Comparison of ENCODE assay signal across 27 cellular contexts in the genomic region with DNA sequence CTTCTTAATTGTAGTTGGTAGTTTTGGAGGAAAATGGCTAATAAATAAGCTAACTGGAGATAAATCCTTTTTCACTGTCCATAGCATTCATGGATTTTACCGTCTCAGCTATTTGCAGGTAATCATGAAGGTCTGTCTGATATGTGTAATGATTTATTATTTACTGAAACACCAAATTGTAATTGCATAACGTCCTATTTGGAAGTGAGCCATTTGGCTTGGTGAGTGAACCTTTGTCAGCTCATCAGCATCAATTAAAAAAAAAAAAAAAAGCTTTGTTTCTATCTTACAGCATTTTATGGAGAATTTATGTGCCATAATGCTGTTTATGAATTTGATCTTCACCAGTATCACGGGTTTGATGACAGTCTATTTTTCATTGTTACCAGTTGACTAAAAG. TPM values are rescaled to one million over a fixed set of nuclear protein-coding genes. Genes with fewer than 3 reads are reported as not detected.
DNase-seq lines count a peak whose midpoint lies in the region; ATAC-seq, FAIRE-seq and TF ChIP-seq lines count a peak whose summit lies in the region.
"Had no signal": no experiment of that assay in that cellular context is flagged by ENCODE, and none has a peak within 500 bp of the region (broad histone marks: within the 10 kb centered on the region; RNA-seq: fewer than 3 reads in every experiment).

No MANE protein-coding gene starts in this region.

- no peak overlapping the region for H3K27ac ChIP-seq in A549
- H3K27ac ChIP-seq in GM23248 = peak overlapping the region; percentile 10; the same call in 1 of the 2 replicates
- peak overlapping the region; percentile 14; the same call in 1 of the 2 replicates for H3K27ac ChIP-seq in VCaP
- H3K27ac ChIP-seq in heart right ventricle = no peak overlapping the region
- no peak overlapping the region for H3K27ac ChIP-seq in dorsolateral prefrontal cortex
- H3K27ac ChIP-seq in effector memory CD4-positive, alpha-beta T cell (ENCODE audit: insufficient read depth, low read length, poor library complexity, severe bottlenecking) = no peak overlapping the region
- no peak overlapping the region for H3K27ac ChIP-seq in RWPE1
- H3K27ac ChIP-seq: SK-N-MC had no signal

- intact Hi-C loops in heart right ventricle (cut with DNase I) = no loop called here
- intact Hi-C loops in dorsolateral prefrontal cortex (cut with DNase I) = no loop called here

- in situ Hi-C loops in GM23248 (cut with MboI) = no loop called here

- POLR2A ChIA-PET in A549 (lab: Yijun Ruan, JAX) = no interaction called here
- POLR2A ChIA-PET in RWPE1 (lab: Yijun Ruan, JAX; ENCODE audit: low non-redundant PET) = no interaction called here

- ATAC-seq in A549 = no peak
- ATAC-seq in heart right ventricle = no peak
- ATAC-seq: GM23338, Panc1 had no signal

- DNase-seq in A549 (ENCODE audit: low read depth in 1 of 2, low spot score in 1 of 2) = no peak
- DNase-seq in GM23248 = no peak
- peak; percentile 14 for DNase-seq in fibroblast of pulmonary artery (ENCODE audit: low read depth)
- DNase-seq in heart right ventricle = no peak
- no peak for DNase-seq in dorsolateral prefrontal cortex
- DNase-seq in effector memory CD4-positive, alpha-beta T cell = no peak
- no peak for DNase-seq in RWPE1 (ENCODE audit: low spot score)
- DNase-seq: C1 segment of cervical spinal cord; Caco-2; CD4-positive, alpha-beta memory T cell; GF-D8; H9; KBM-7; MM.1S; NCI-H1436; NCI-H187 treated with DMSO at 0.1 percent for 48 hours; NCI-H2171 treated with DMSO at 0.1 percent for 48 hours; NCI-H446; NCI-H524 treated with DMSO at 0.1 percent for 48 hours; NCI-H82; SIG-M5 had no signal

- H3K79me2 ChIP-seq in GM23248 (ENCODE audit: insufficient read depth) = peaks cover 96% of the 10 kb centered on the region

- H2AFZ ChIP-seq in GM23248 = no peak overlapping the region
- H2AFZ ChIP-seq: GM23338 had no signal

- no peak for TF ChIP-seq RAD21 in A549 (conservative IDR thresholded peaks at IDR 0.05 in 1 of 2, IDR thresholded peaks at IDR 0.05 in 1 of 2)

- H3F3A ChIP-seq in GM23248 (ENCODE audit: insufficient read depth) = peaks cover 48% of the 10 kb centered on the region

- no peaks in the 10 kb centered on the region for H4K20me1 ChIP-seq in GM23248 (ENCODE audit: insufficient read depth)

- CTCF ChIA-PET in A549 (lab: Yijun Ruan, JAX) (interaction anchor here (0.8 to 1.4 kb wide), 5 partner anchors 16 to 48 kb away, joined by 3 read pairs; no protein-coding TSS in a partner anchor), RWPE1 (lab: Yijun Ruan, JAX) (interaction anchor here (0.7 to 1.0 kb wide), 3 partner anchors 46 to 737 kb away, joined by 3 to 4 read pairs (median 3); no protein-coding TSS in a partner anchor)

- TF ChIP-seq EP300 in A549 (IDR thresholded peaks at IDR 0.05) = no peak

- H3K9ac ChIP-seq in GM23248 = no peak overlapping the region

- H3K9me3 ChIP-seq in A549 (no peaks in the 10 kb centered on the region), GM23248 (ENCODE audit: low read depth) (no peaks in the 10 kb centered on the region), heart right ventricle (no peaks in the 10 kb centered on the region)
- H3K9me3 ChIP-seq in effector memory CD4-positive, alpha-beta T cell (ENCODE audit: control insufficient read depth, low read length) = no peaks in the 10 kb centered on the region
- H3K9me3 ChIP-seq: Caco-2 had no signal

- H3K36me3 ChIP-seq in GM23248 (ENCODE audit: low read depth) (peaks cover 61% of the 10 kb centered on the region), heart right ventricle (peaks cover 0 to 42% (median 0%) of the 10 kb centered on the region in 9 donors)
- no peaks in the 10 kb centered on the region for H3K36me3 ChIP-seq in effector memory CD4-positive, alpha-beta T cell (ENCODE audit: control insufficient read depth, insufficient read depth, low read length)

- 67% methylated on average over 3 of the region's 3 CpGs for WGBS in A549 (ENCODE audit: missing lambda C conversion rate)
- 27 to 39% methylated on average over 3 of the region's 3 CpGs for WGBS in GM23248 (ENCODE audit: low coverage in 1 of 2, low lambda C conversion rate in 2 of 2, missing lambda C conversion rate in 2 of 2), 2 experiments
- WGBS in heart right ventricle, 2 donors = 48% methylated on average over 3 of the region's 3 CpGs

- no peak overlapping the region for H3K4me3 ChIP-seq in A549
- no peak overlapping the region for H3K4me3 ChIP-seq in GM23248
- no peak overlapping the region for H3K4me3 ChIP-seq in fibroblast of pulmonary artery (replicated peaks; ENCODE audit: low read depth, low read length)
- no peak overlapping the region for H3K4me3 ChIP-seq in heart right ventricle
- H3K4me3 ChIP-seq in dorsolateral prefrontal cortex = no peak overlapping the region
- no peak overlapping the region for H3K4me3 ChIP-seq in effector memory CD4-positive, alpha-beta T cell (ENCODE audit: insufficient read depth, low read depth, low read length, poor library complexity, severe bottlenecking)
- H3K4me3 ChIP-seq: GM23338, SK-N-MC had no signal

- FAIRE-seq in A549 (lab: Jason Lieb, UNC) = no peak
- FAIRE-seq: A204.1, GM12891 had no signal

- no peaks in the 10 kb centered on the region for H3K9me2 ChIP-seq in GM23248 (ENCODE audit: insufficient read depth)

- H3K27me3 ChIP-seq in GM23248 (replicated peaks; ENCODE audit: insufficient read depth) = no peaks in the 10 kb centered on the region
- H3K27me3 ChIP-seq in heart right ventricle = no peaks in the 10 kb centered on the region
- no peaks in the 10 kb centered on the region for H3K27me3 ChIP-seq in dorsolateral prefrontal cortex
- no peaks in the 10 kb centered on the region for H3K27me3 ChIP-seq in effector memory CD4-positive, alpha-beta T cell (replicated peaks; ENCODE audit: control insufficient read depth, insufficient read depth, low read length, poor library complexity, severe bottlenecking)

- H3K4me1 ChIP-seq in A549 (peaks cover 11% of the 10 kb centered on the region), GM23248 (ENCODE audit: insufficient read depth) (peaks cover 54% of the 10 kb centered on the region), heart right ventricle (peaks cover 0 to 14% (median 5%) of the 10 kb centered on the region in 9 donors)
- no peaks in the 10 kb centered on the region for H3K4me1 ChIP-seq in effector memory CD4-positive, alpha-beta T cell (ENCODE audit: control insufficient read depth, insufficient read depth, low read length, poor library complexity, severe bottlenecking)
- H3K4me1 ChIP-seq: Caco-2 had no signal

- no peak for TF ChIP-seq CTCF in A549 (IDR thresholded peaks at IDR 0.05)
- no peak for TF ChIP-seq CTCF in VCaP (conservative IDR thresholded peaks at IDR 0.05)
- TF ChIP-seq CTCF in fibroblast of pulmonary artery (IDR thresholded peaks at IDR 0.05; ENCODE audit: low read length, missing control alignments) = no peak
- TF ChIP-seq CTCF in heart right ventricle (IDR thresholded peaks at IDR 0.05) = no peak
- TF ChIP-seq CTCF in dorsolateral prefrontal cortex (IDR thresholded peaks at IDR 0.05 in 54 of 56, conservative IDR thresholded peaks at IDR 0.05 in 2 of 56; ENCODE audit: low read depth in 1 of 56, partially characterized antibody in 56 of 56) = no peak
- TF ChIP-seq CTCF in RWPE1 (conservative IDR thresholded peaks at IDR 0.05; ENCODE audit: low read depth) = no peak

- H3K4me2 ChIP-seq in A549 (no peak overlapping the region), GM23248 (ENCODE audit: unreplicated experiment) (no peak overlapping the region)
- H3K4me2 ChIP-seq: GM23338 had no signal

- TF ChIP-seq POLR2A in A549 (IDR thresholded peaks at IDR 0.05; ENCODE audit: low read length) = no peak

TF ChIP-seq in A549, 52 proteins besides CTCF, POLR2A, EP300 and RAD21:
- TF ChIP-seq, protein P1, sequence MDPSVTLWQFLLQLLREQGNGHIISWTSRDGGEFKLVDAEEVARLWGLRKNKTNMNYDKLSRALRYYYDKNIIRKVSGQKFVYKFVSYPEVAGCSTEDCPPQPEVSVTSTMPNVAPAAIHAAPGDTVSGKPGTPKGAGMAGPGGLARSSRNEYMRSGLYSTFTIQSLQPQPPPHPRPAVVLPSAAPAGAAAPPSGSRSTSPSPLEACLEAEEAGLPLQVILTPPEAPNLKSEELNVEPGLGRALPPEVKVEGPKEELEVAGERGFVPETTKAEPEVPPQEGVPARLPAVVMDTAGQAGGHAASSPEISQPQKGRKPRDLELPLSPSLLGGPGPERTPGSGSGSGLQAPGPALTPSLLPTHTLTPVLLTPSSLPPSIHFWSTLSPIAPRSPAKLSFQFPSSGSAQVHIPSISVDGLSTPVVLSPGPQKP (IDR thresholded peaks at IDR 0.05; ENCODE audit: low read depth, low read length) = no peak
- TF ChIP-seq MAFK (IDR thresholded peaks at IDR 0.05; ENCODE audit: partially characterized antibody) = peak; percentile 12
- no peak for TF ChIP-seq CHD2 (IDR thresholded peaks at IDR 0.05; ENCODE audit: low read length, partially characterized antibody)
- TF ChIP-seq CBX8 (IDR thresholded peaks at IDR 0.05) = no peak
- no peak for TF ChIP-seq FOSL2 (IDR thresholded peaks at IDR 0.05)
- no peak for TF ChIP-seq FOSL2 (CRISPR knock-in tag; IDR thresholded peaks at IDR 0.05)

RNA-seq across cellular contexts. Expression of a gene that starts 20.2 kb away (rescaled TPM):
- polyA plus RNA-seq in A549 (2011; rRNA removed) (8.3 and 8.7 TPM in 2 replicates), A549 (2017; fragmentation: RNase III; extraction: RNeasy Plus Mini Kit Qiagen cat#74134 plus additional on column Dnase treatment) (5.0 to 5.7 TPM (median 5.1 TPM) in 3 replicates), GM23248 (2016; fragmentation: Nextera tagmentation; extraction: Ambion mirVana) (161 and 165 TPM in 2 replicates), heart right ventricle (1 to 10 TPM; 2.9 to 4.5 TPM)
- polyA plus RNA-seq in A549 (2012; cell fraction: cytosol; rRNA removed) = 3.6 and 4.2 TPM in 2 replicates
- polyA plus RNA-seq in A549 (2012; cell fraction: nucleus; rRNA removed) = 2.9 and 3.4 TPM in 2 replicates
- 3.7 and 3.9 TPM in 2 replicates for polyA minus RNA-seq in A549 (2011; rRNA and poly(A)+ RNA removed)
- total RNA-seq in GM23248 (2014; rRNA removed; shearing (Covaris generic)) = 113 and 127 TPM in 2 replicates
- total RNA-seq in heart right ventricle (1 to 10 TPM; 4.1 to 5.8 (median 5.2) TPM), dorsolateral prefrontal cortex (10 to 100 TPM in 91 of 120 experiments, 1 to 10 TPM in 29; 6.6 to 15.7 (median 11.5) TPM)

Comparison
In these comparisons a context has a peak if more than half of its experiments do, and no peak if none do; other contexts are left out.
1. H3K27ac ChIP-seq: peak in GM23248 (single experiment) and VCaP (single experiment); none in A549 (0 of 2), heart right ventricle (0 of 10), dorsolateral prefrontal cortex (0 of 59), effector memory CD4-positive, alpha-beta T cell (single experiment) and RWPE1 (single experiment).